16 cellular contexts compared by ENCODE assay signal in genomic region chr6:44113396-44113795, GRCh38. TPM values are rescaled to one million over a fixed set of nuclear protein-coding genes. Genes with fewer than 3 reads are reported as not detected.
DNase-seq lines count a peak whose midpoint lies in the region; ATAC-seq, FAIRE-seq and TF ChIP-seq lines count a peak whose summit lies in the region.
"Had no signal": no experiment of that assay in that cellular context is flagged by ENCODE, and none has a peak within 500 bp of the region (broad histone marks: within the 10 kb centered on the region; RNA-seq: fewer than 3 reads in every experiment).

No MANE protein-coding gene starts in this region.

- SMC1A ChIA-PET in GM12878 (lab: Charles Lee; ENCODE audit: uncharacterized antibody, unreplicated experiment), result interaction anchor here (1.0 kb wide), 1 partner anchor 18 kb away, joined by 3 read pairs; no protein-coding TSS in a partner anchor

- H3K79me2 ChIP-seq in GM12878 (ENCODE audit: control insufficient read depth, insufficient read depth, low read length), result peaks cover 24% of the 10 kb centered on the region

- RAD21 ChIA-PET in GM12878 (lab: Charles Lee; ENCODE audit: unreplicated experiment), result no interaction called here

- POLR2A ChIA-PET in GM12878 (lab: Charles Lee), result no interaction called here

- H3K4me1 ChIP-seq in cardiac muscle cell (ENCODE audit: low read depth) (peaks cover 4% of the 10 kb centered on the region), GM12878 (ENCODE audit: control insufficient read depth, insufficient read depth, low read length) (no peaks in the 10 kb centered on the region)

- ATAC-seq in GM12878 (no peak; the same call in 2 of the 3 replicates), HG02623 (IDR thresholded peaks at IDR 0.05; ENCODE audit: unreplicated experiment) (no peak)
- ATAC-seq: activated naive CD4-positive, alpha-beta T cell treated with anti-CD3 and anti-CD28 coated beads, Interleukin-2, amount 50 U/mL, for 72 hours; left lobe of liver had no signal

- peak; percentile 12 for TF ChIP-seq CTCF in cardiac muscle cell (IDR thresholded peaks at IDR 0.05; ENCODE audit: low read depth, low read length)
- TF ChIP-seq CTCF in GM12878 (IDR thresholded peaks at IDR 0.05 in 2 of 3, conservative IDR thresholded peaks at IDR 0.05 in 1 of 3; ENCODE audit: control insufficient read depth in 2 of 3, extremely low read depth in 1 of 3, insufficient read depth in 1 of 3, low read depth in 3 of 3, low read length in 3 of 3), result peak in 2 of 3 experiments; percentile 16 to 19; a peak in 2 of 6 replicates
- TF ChIP-seq CTCF in kidney epithelial cell (IDR thresholded peaks at IDR 0.05; ENCODE audit: insufficient read depth, low read length, poor library complexity, severe bottlenecking), result peak; percentile 26
- TF ChIP-seq CTCF in GM13976 (IDR thresholded peaks at IDR 0.05; ENCODE audit: borderline replicate concordance, control extremely low read depth, extremely low read depth, insufficient read depth, missing control alignments), result no peak

- no peaks in the 10 kb centered on the region for H3K9me3 ChIP-seq in cardiac muscle cell (ENCODE audit: low read depth)
- H3K9me3 ChIP-seq in GM12878 (replicated peaks; ENCODE audit: control insufficient read depth, insufficient read depth, low read length), result no peaks in the 10 kb centered on the region

- WGBS in GM12878 (ENCODE audit: insufficient coverage, insufficient replicate concordance, low lambda C conversion rate, missing lambda C conversion rate), result 75% methylated on average over 2 of the region's 2 CpGs

- intact Hi-C loops in cardiac septum (cut with DNase I), result no loop called here
- intact Hi-C loops in GM12878 (cut with micrococcal nuclease; ENCODE audit: unreplicated experiment), result no loop called here

- FAIRE-seq in GM12878 (lab: Jason Lieb, UNC), result no peak

- H3K27me3 ChIP-seq in cardiac muscle cell, result no peaks in the 10 kb centered on the region
- no peaks in the 10 kb centered on the region for H3K27me3 ChIP-seq in GM12878 (replicated peaks in 1 of 2; ENCODE audit: control insufficient read depth in 2 of 2, insufficient read depth in 2 of 2, low read length in 1 of 2)
- H3K27me3 ChIP-seq in kidney epithelial cell (ENCODE audit: control insufficient read depth, insufficient read depth, low read length), result no peaks in the 10 kb centered on the region

- H3K27ac ChIP-seq in cardiac muscle cell, result no peak overlapping the region
- H3K27ac ChIP-seq in GM12878 (ENCODE audit: control insufficient read depth, insufficient read depth), result no peak overlapping the region

- in situ Hi-C loops in GM12878 (cut with MboI), result no loop called here
- in situ Hi-C loops in GM13976 (cut with MboI; ENCODE audit: low sequenced_read_pairs, unreplicated experiment), result no loop called here

- no peak overlapping the region for H3K9ac ChIP-seq in GM12878 (ENCODE audit: control insufficient read depth, insufficient read depth, low read length)

- no peak overlapping the region for H3K4me2 ChIP-seq in GM12878 (ENCODE audit: control insufficient read depth, insufficient read depth)

- no peak for TF ChIP-seq RAD21 in GM12878 (IDR thresholded peaks at IDR 0.05; ENCODE audit: insufficient read depth, low read depth, low read length)

- TF ChIP-seq EP300 in GM12878 (IDR thresholded peaks at IDR 0.05; ENCODE audit: borderline replicate concordance in 1 of 2, control insufficient read depth in 1 of 2, low read depth in 2 of 2, low read length in 2 of 2), result no peak

- H3K36me3 ChIP-seq in cardiac muscle cell (peaks cover 23% of the 10 kb centered on the region), GM12878 (ENCODE audit: control insufficient read depth in 2 of 2, insufficient read depth in 2 of 2, low read length in 1 of 2) (peaks cover 20 to 29% of the 10 kb centered on the region in 2 experiments), kidney epithelial cell (ENCODE audit: control insufficient read depth, insufficient read depth, low read length) (peaks cover 4% of the 10 kb centered on the region)

- no peak overlapping the region for H2AFZ ChIP-seq in GM12878 (ENCODE audit: control insufficient read depth, low read depth, low read length)

- H3K4me3 ChIP-seq in cardiac muscle cell (no peak overlapping the region), GM12878 (no peak overlapping the region), kidney epithelial cell (ENCODE audit: low read depth, low read length) (no peak overlapping the region)

- H4K20me1 ChIP-seq in GM12878 (ENCODE audit: control insufficient read depth, insufficient read depth), result peaks cover 3% of the 10 kb centered on the region; the same call in 1 of the 2 replicates

- DNase-seq in cardiac muscle cell (ENCODE audit: low read depth in 1 of 2, low spot score in 1 of 2), result no peak
- DNase-seq in cardiac septum (ENCODE audit: low spot score), result no peak
- DNase-seq in GM12878 (ENCODE audit: low read depth, low spot score), result no peak
- no peak for DNase-seq in kidney epithelial cell (ENCODE audit: low read depth)
- DNase-seq in NCI-H2081 treated with DMSO at 0.1 percent for 48 hours (lab: John Stamatoyannopoulos, UW), result no peak
- no peak for DNase-seq in GM13976 (ENCODE audit: low spot score)
- DNase-seq in NCI-H2107 (lab: John Stamatoyannopoulos, UW), result no peak
- DNase-seq: DMS79; NCI-H2171; OCI-M1; stimulated activated CD8-positive, alpha-beta memory T cell treated with anti-CD3 and anti-CD28 coated beads, Interleukin-4, amount 100 ng/mL, for 48 hours; T-helper 9 cell had no signal

- no peak for TF ChIP-seq POLR2A in GM12878 (IDR thresholded peaks at IDR 0.05; ENCODE audit: low read depth, low read length)

- BruUV-seq in GM12878 (replicated peaks; lab: Mats Ljungman, UMichigan), result no TSS peak

- CTCF ChIA-PET in GM12878 (lab: Yijun Ruan, JAX), result interaction anchor here (0.6 kb wide), 1 partner anchor 14 kb away, joined by 3 read pairs; no protein-coding TSS in a partner anchor

RNA-seq across cellular contexts. Expression of gene MRPL14, which starts 13.9 kb away (rescaled TPM):
- total RNA-seq in cardiac muscle cell (66.4 and 78.8 TPM in 2 replicates), cardiac septum (36.7 TPM), GM12878 (2014; rRNA removed) (107 and 109 TPM in 2 replicates), GM12878 (2014; rRNA removed; fragmentation: Illumina TruSeq; extraction: Trizol) (74.9 and 80.5 TPM in 2 replicates), GM12878 (2021) (85.9 and 91.1 TPM in 2 replicates), kidney epithelial cell (85.9 and 98.5 TPM in 2 replicates)
- polyA plus RNA-seq in cardiac muscle cell (130 and 165 TPM in 2 replicates), GM12878 (2011; rRNA removed) (91.6 and 128 TPM in 2 replicates), GM12878 (2014; fragmentation: Illumina TruSeq; extraction: Trizol) (68.1 and 87.4 TPM in 2 replicates), GM12878 (2014; fragmentation: Nextera tagmentation; extraction: Ambion mirVana) (100 to 1,000 TPM; 291 to 294 TPM), GM12878 (2014; rRNA removed) (117 and 145 TPM in 2 replicates), GM12878 (2016; fragmentation: Nextera tagmentation; extraction: Ambion mirVana) (100 to 1,000 TPM; 170 to 193 TPM)
- 26.2 and 26.4 TPM in 2 replicates for total RNA-seq in GM12878 (2013; cell fraction: nucleolus; rRNA removed)
- 45.9 TPM for polyA plus RNA-seq in GM12878 (2011; ENCODE audit: low read depth)
- 127 and 146 TPM in 2 replicates for polyA plus RNA-seq in GM12878 (2011; cell fraction: cytosol; rRNA removed)
- polyA plus RNA-seq in GM12878 (2011; cell fraction: nucleus; rRNA removed), result 48.1 and 49.3 TPM in 2 replicates
- 68.0 and 83.2 TPM in 2 replicates for polyA plus RNA-seq in GM12878 (2012)
- 21.9 and 36.1 TPM in 2 replicates for polyA minus RNA-seq in GM12878 (2011; rRNA and poly(A)+ RNA removed)
- polyA minus RNA-seq in GM12878 (2011; cell fraction: cytosol; rRNA and poly(A)+ RNA removed), result 16.8 and 17.4 TPM in 2 replicates
- polyA minus RNA-seq in GM12878 (2011; cell fraction: nucleus; rRNA and poly(A)+ RNA removed), result 7.9 and 9.6 TPM in 2 replicates

RNA-seq across cellular contexts. Expression of gene TMEM63B, which starts 14.0 kb away (rescaled TPM):
- total RNA-seq in cardiac muscle cell, result 52.4 and 57.3 TPM in 2 replicates
- 51.7 and 54.2 TPM in 2 replicates for polyA plus RNA-seq in cardiac muscle cell
- 39.6 TPM for total RNA-seq in cardiac septum
- total RNA-seq in GM12878 (2013; cell fraction: nucleolus; rRNA removed), result 27.1 and 27.5 TPM in 2 replicates
- total RNA-seq in GM12878 (2014; rRNA removed), result 7.1 and 7.5 TPM in 2 replicates
- total RNA-seq in GM12878 (2014; rRNA removed; fragmentation: Illumina TruSeq; extraction: Trizol), result 4.0 and 4.1 TPM in 2 replicates
- 12.8 and 14.8 TPM in 2 replicates for total RNA-seq in GM12878 (2021)
- polyA plus RNA-seq in GM12878 (2011; ENCODE audit: low read depth), result 5.4 TPM
- polyA plus RNA-seq in GM12878 (2011; rRNA removed), result 9.2 and 15.0 TPM in 2 replicates
- polyA plus RNA-seq in GM12878 (2011; cell fraction: cytosol; rRNA removed), result 21.7 and 22.5 TPM in 2 replicates
- polyA plus RNA-seq in GM12878 (2011; cell fraction: nucleus; rRNA removed), result 54.7 and 59.6 TPM in 2 replicates
- 8.2 and 11.7 TPM in 2 replicates for polyA plus RNA-seq in GM12878 (2012)
- polyA plus RNA-seq in GM12878 (2014; fragmentation: Illumina TruSeq; extraction: Trizol), result 7.4 and 9.5 TPM in 2 replicates
- polyA plus RNA-seq in GM12878 (2014; fragmentation: Nextera tagmentation; extraction: Ambion mirVana), result under 1 TPM in 1 of 2 experiments, not detected in 1; 0.09 TPM
- 9.5 and 10.2 TPM in 2 replicates for polyA plus RNA-seq in GM12878 (2014; rRNA removed)
- polyA plus RNA-seq in GM12878 (2016; fragmentation: Nextera tagmentation; extraction: Ambion mirVana), result 1 to 10 TPM; 4.3 to 5.1 TPM
- 36.4 and 36.7 TPM in 2 replicates for polyA minus RNA-seq in GM12878 (2011; rRNA and poly(A)+ RNA removed)
- 9.3 and 13.2 TPM in 2 replicates for polyA minus RNA-seq in GM12878 (2011; cell fraction: cytosol; rRNA and poly(A)+ RNA removed)
- polyA minus RNA-seq in GM12878 (2011; cell fraction: nucleus; rRNA and poly(A)+ RNA removed), result 8.3 and 15.1 TPM in 2 replicates
- total RNA-seq in kidney epithelial cell, result 59.3 and 61.8 TPM in 2 replicates

RNA-seq across cellular contexts. Expression of gene CAPN11, which starts 45.2 kb away (rescaled TPM):
- total RNA-seq in cardiac muscle cell (not detected in 2 replicates), cardiac septum (0.78 TPM), GM12878 (2014; rRNA removed) (0.11 and 0.34 TPM in 2 replicates), GM12878 (2014; rRNA removed; fragmentation: Illumina TruSeq; extraction: Trizol) (0.09 and 0.22 TPM in 2 replicates), GM12878 (2021) (0.29 and 0.44 TPM in 2 replicates), kidney epithelial cell (not detected in 2 replicates)
- polyA plus RNA-seq in cardiac muscle cell (not detected in 2 replicates), GM12878 (2011; rRNA removed) (0.39 and 0.50 TPM in 2 replicates), GM12878 (2014; fragmentation: Illumina TruSeq; extraction: Trizol) (0.28 and 0.46 TPM in 2 replicates), GM12878 (2014; fragmentation: Nextera tagmentation; extraction: Ambion mirVana) (under 1 TPM; 0.05 to 0.06 TPM), GM12878 (2014; rRNA removed) (0.35 and 0.42 TPM in 2 replicates), GM12878 (2016; fragmentation: Nextera tagmentation; extraction: Ambion mirVana) (under 1 TPM; 0.15 to 0.37 TPM)
- not detected in 2 replicates for total RNA-seq in GM12878 (2013; cell fraction: nucleolus; rRNA removed)
- polyA plus RNA-seq in GM12878 (2011; ENCODE audit: low read depth), result 0.35 TPM
- polyA plus RNA-seq in GM12878 (2011; cell fraction: cytosol; rRNA removed), result 0.37 and 0.52 TPM in 2 replicates
- 2.4 and 4.4 TPM in 2 replicates for polyA plus RNA-seq in GM12878 (2011; cell fraction: nucleus; rRNA removed)
- polyA plus RNA-seq in GM12878 (2012), result 0.41 and 0.73 TPM in 2 replicates
- 0.22 and 0.41 TPM in 2 replicates for polyA minus RNA-seq in GM12878 (2011; rRNA and poly(A)+ RNA removed)
- polyA minus RNA-seq in GM12878 (2011; cell fraction: cytosol; rRNA and poly(A)+ RNA removed), result not detected in 2 replicates
- 0.36 and 1.1 TPM in 2 replicates for polyA minus RNA-seq in GM12878 (2011; cell fraction: nucleus; rRNA and poly(A)+ RNA removed)
- total RNA-seq: activated CD8-positive, alpha-beta memory T cell treated with anti-CD3 and anti-CD28 coated beads for 36 hours had no signal
